Comparison of ENCODE assay signal across 17 cellular contexts in the genomic region with DNA sequence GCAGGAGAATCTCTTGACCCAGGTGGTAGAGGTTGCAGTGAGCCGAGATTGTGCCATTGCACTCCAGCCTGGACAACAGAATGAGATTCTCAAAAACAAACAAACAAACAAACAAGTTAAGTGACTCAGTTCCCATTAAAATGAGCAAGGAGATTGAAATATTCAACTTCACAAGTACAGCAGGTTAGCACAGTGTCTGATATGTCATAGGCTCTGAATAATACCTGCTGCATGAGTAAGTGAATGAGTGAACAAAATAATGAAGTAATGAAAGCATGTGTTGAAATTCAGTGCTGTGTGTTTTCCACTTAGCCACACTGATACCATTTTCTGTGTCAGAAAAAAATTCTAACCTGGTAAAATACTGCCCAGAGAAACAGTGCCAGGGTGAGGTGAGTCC. TPM values are rescaled to one million over a fixed set of nuclear protein-coding genes. Genes with fewer than 3 reads are reported as not detected.
DNase-seq lines count a peak whose midpoint lies in the region; ATAC-seq and TF ChIP-seq lines count a peak whose summit lies in the region.
"Had no signal": no experiment of that assay in that cellular context is flagged by ENCODE, and none has a peak within 500 bp of the region (broad histone marks: within the 10 kb centered on the region; RNA-seq: fewer than 3 reads in every experiment).

No MANE protein-coding gene starts in this region.

- 82 to 100% (median 92%) methylated on average over 1 of the region's 1 CpG for WGBS in stomach, 5 donors

- H3K36me3 ChIP-seq in PC-9 (ENCODE audit: low read depth) (no peaks in the 10 kb centered on the region), HAP-1 (replicated peaks) (no peaks in the 10 kb centered on the region), stomach (no peaks in the 10 kb centered on the region)
- H3K36me3 ChIP-seq: BE2C had no signal

- TF ChIP-seq POLR2A in stomach (IDR thresholded peaks at IDR 0.05), result no peak

- no TSS peak for BruUV-seq in PC-9 (replicated peaks; lab: Mats Ljungman, UMichigan)

- peaks cover 26% of the 10 kb centered on the region for H3F3A ChIP-seq in PC-9 (ENCODE audit: insufficient read depth, low read depth)

- H3K4me1 ChIP-seq in PC-9 (replicated peaks; ENCODE audit: insufficient read depth), result peaks cover 38% of the 10 kb centered on the region
- H3K4me1 ChIP-seq in foreskin keratinocyte, result peaks cover 21% of the 10 kb centered on the region
- H3K4me1 ChIP-seq in HAP-1, result no peaks in the 10 kb centered on the region
- peaks cover 0 to 6% (median 0%) of the 10 kb centered on the region in 4 donors for H3K4me1 ChIP-seq in stomach
- H3K4me1 ChIP-seq: BE2C had no signal

- POLR2A ChIA-PET in PC-9 (lab: Charles Lee; ENCODE audit: unreplicated experiment), result no interaction called here

- CTCF ChIA-PET in PC-9 (lab: Charles Lee), result no interaction called here

- H3K27ac ChIP-seq in PC-9 (peak overlapping the region; percentile 88), foreskin keratinocyte (no peak overlapping the region), stomach (no peak overlapping the region)

- in situ Hi-C loops in HAP-1 (cut with MboI; ENCODE audit: low sequenced_read_pairs), result no loop called here

- H3K9me3 ChIP-seq in PC-9 (ENCODE audit: insufficient read depth, low read depth) (no peaks in the 10 kb centered on the region), HAP-1 (no peaks in the 10 kb centered on the region), stomach (no peaks in the 10 kb centered on the region)
- H3K9me3 ChIP-seq: BE2C had no signal

- H3K4me3 ChIP-seq in PC-9 (no peak overlapping the region), epithelial cell of esophagus (ENCODE audit: low read length) (no peak overlapping the region), HAP-1 (no peak overlapping the region), stomach (no peak overlapping the region)
- H3K4me3 ChIP-seq: GM23338 had no signal

- ATAC-seq in foreskin keratinocyte, result peak; percentile 45
- ATAC-seq: GM23338 had no signal

- DNase-seq in PC-9 (no peak), epithelial cell of esophagus (ENCODE audit: low read depth) (peak; percentile 86), foreskin keratinocyte (peak in 1 of 2 donors; percentile 63), renal cortical epithelial cell (ENCODE audit: low read depth) (peak; percentile 31), HAP-1 (ENCODE audit: low spot score in 2 of 2) (no peak), stomach (no peak), cerebellar cortex (ENCODE audit: low spot score) (no peak)
- DNase-seq: BE2C; C1 segment of cervical spinal cord; CD4-positive, CD25-positive, alpha-beta regulatory T cell; CD8-positive, alpha-beta memory T cell; COR-L47; DMS153; DMS79 treated with DMSO at 0.1 percent for 48 hours; GF-D8; H7 had no signal

- intact Hi-C loops in PC-9 (cut with micrococcal nuclease; ENCODE audit: unreplicated experiment) (no loop called here), stomach (cut with DNase I; ENCODE audit: low total_unique reads) (no loop called here)

- H3K27me3 ChIP-seq in PC-9 (ENCODE audit: insufficient read depth, low read depth) (no peaks in the 10 kb centered on the region), foreskin keratinocyte (no peaks in the 10 kb centered on the region), HAP-1 (ENCODE audit: low read depth) (no peaks in the 10 kb centered on the region), stomach (no peaks in the 10 kb centered on the region)
- H3K27me3 ChIP-seq: BE2C had no signal

- H3K79me2 ChIP-seq in PC-9 (ENCODE audit: low read depth), result no peaks in the 10 kb centered on the region

- no peaks in the 10 kb centered on the region for H4K20me1 ChIP-seq in PC-9 (ENCODE audit: insufficient read depth)

- H3K4me2 ChIP-seq in PC-9, result no peak overlapping the region; the same call in 1 of the 2 replicates
- H3K4me2 ChIP-seq: GM23338 had no signal

- no peak for TF ChIP-seq EP300 in stomach (IDR thresholded peaks at IDR 0.05)

- H3K9me2 ChIP-seq in PC-9 (ENCODE audit: insufficient read depth), result no peaks in the 10 kb centered on the region

- H2AFZ ChIP-seq in PC-9, result no peak overlapping the region
- H2AFZ ChIP-seq: GM23338 had no signal

- TF ChIP-seq CTCF in PC-9 (conservative IDR thresholded peaks at IDR 0.05) (no peak), epithelial cell of esophagus (IDR thresholded peaks at IDR 0.05; ENCODE audit: insufficient read depth, low read depth, low read length, missing control alignments) (no peak), foreskin keratinocyte (conservative IDR thresholded peaks at IDR 0.05) (no peak), stomach (IDR thresholded peaks at IDR 0.05) (no peak)

RNA-seq across cellular contexts. Expression of gene SETBP1, which starts 41.9 kb away (rescaled TPM):
- total RNA-seq in PC-9 (2021), result 8.3 and 9.0 TPM in 2 replicates
- 5.8 and 9.8 TPM in 2 replicates for total RNA-seq in foreskin keratinocyte
- polyA plus RNA-seq in foreskin keratinocyte, result 0.94 and 1.1 TPM in 2 replicates
- 2.1 and 17.9 TPM in 2 replicates for total RNA-seq in renal cortical epithelial cell
- total RNA-seq in stomach, result 10 to 100 TPM; 15.1 to 66.5 (median 29.2) TPM
- 1 to 10 TPM; 1.4 to 2.3 (median 2.0) TPM for polyA plus RNA-seq in stomach

Comparison
In these comparisons a context has a peak if more than half of its experiments do, and no peak if none do; other contexts are left out.
1. DNase-seq: peak in epithelial cell of esophagus (single experiment) and renal cortical epithelial cell (single experiment); none in PC-9 (0 of 2), HAP-1 (0 of 2), stomach (single experiment) and cerebellar cortex (single experiment).